In genomic region chr3:12891985-12892839, GRCh38 we compare ENCODE assay signal across 1 cellular context.
TF ChIP-seq lines count a peak whose summit lies in the region.

No MANE protein-coding gene starts in this region.

TF ChIP-seq in K562, 482 proteins besides CTCF, POLR2A, EP300 and RAD21 (continued from another document and continues in another):
- TF ChIP-seq POLR2AphosphoS2 (IDR thresholded peaks at IDR 0.05; ENCODE audit: low read length) (no peak), ZBTB12 (CRISPR knock-in tag; IDR thresholded peaks at IDR 0.05) (no peak), ZNF384 (IDR thresholded peaks at IDR 0.05; ENCODE audit: low read depth, low read length) (peak; percentile 39; the same call in 1 of the 2 replicates), ADNP (tag; IDR thresholded peaks at IDR 0.05) (no peak), SMARCE1 (IDR thresholded peaks at IDR 0.05) (no peak), FOXP4 (CRISPR knock-in tag; IDR thresholded peaks at IDR 0.05; ENCODE audit: borderline replicate concordance) (no peak), SAFB (IDR thresholded peaks at IDR 0.05; ENCODE audit: borderline replicate concordance, low read depth, low read length) (no peak), CREB3 (tag; conservative IDR thresholded peaks at IDR 0.05; ENCODE audit: low read depth) (no peak), FOXK1 (CRISPR knock-in tag; IDR thresholded peaks at IDR 0.05; ENCODE audit: borderline replicate concordance) (0 out of 2 replicates have a peak, but pooled peaks have one; percentile 15), POLR2G (IDR thresholded peaks at IDR 0.05; ENCODE audit: low read depth, low read length) (no peak), NBN (IDR thresholded peaks at IDR 0.05; ENCODE audit: low read depth) (peak; percentile 44; the same call in 1 of the 2 replicates), ZNF311 (CRISPR knock-in tag; IDR thresholded peaks at IDR 0.05) (no peak), ATF4 (CRISPR knock-in tag; IDR thresholded peaks at IDR 0.05) (no peak), SETDB1 (IDR thresholded peaks at IDR 0.05; ENCODE audit: low read length) (no peak), JUND (IDR thresholded peaks at IDR 0.05; ENCODE audit: borderline replicate concordance, low read depth, low read length) (peak; percentile 48; the same call in 1 of the 2 replicates), JUND (tag; IDR thresholded peaks at IDR 0.05; ENCODE audit: borderline replicate concordance, low read depth, low read length) (0 out of 3 replicates have a peak, but pooled peaks have one; percentile 1), BRCA1 (IDR thresholded peaks at IDR 0.05) (no peak), BRCA1 (CRISPR knock-in tag; IDR thresholded peaks at IDR 0.05) (no peak), L3MBTL2 (IDR thresholded peaks at IDR 0.05) (0 out of 2 replicates have a peak, but pooled peaks have one; percentile 11), TAF15 (IDR thresholded peaks at IDR 0.05; ENCODE audit: low read depth, low read length) (no peak), HDAC6 (IDR thresholded peaks at IDR 0.05; ENCODE audit: low read depth, low read length) (no peak), PTRF (tag; IDR thresholded peaks at IDR 0.05) (no peak), TBP (optimal IDR thresholded peaks at IDR 0.05; ENCODE audit: low read depth, low read length) (peak; percentile 9), ZKSCAN8 (CRISPR knock-in tag; IDR thresholded peaks at IDR 0.05) (no peak), NFYB (IDR thresholded peaks at IDR 0.05; ENCODE audit: extremely low read depth, insufficient read length) (no peak), FOXJ2 (tag; IDR thresholded peaks at IDR 0.05) (no peak), ZNF316 (IDR thresholded peaks at IDR 0.05) (0 out of 2 replicates have a peak, but pooled peaks have one; percentile 9), ZFP36 (IDR thresholded peaks at IDR 0.05; ENCODE audit: low read depth, low read length, partially characterized antibody) (no peak), MLLT1 (IDR thresholded peaks at IDR 0.05) (no peak), ASH1L (IDR thresholded peaks at IDR 0.05; ENCODE audit: borderline replicate concordance, low read depth, partially characterized antibody) (no peak), ZNF280A (IDR thresholded peaks at IDR 0.05; ENCODE audit: low read depth, partially characterized antibody) (no peak), KDM2B (CRISPR knock-in tag; IDR thresholded peaks at IDR 0.05) (no peak), TEAD4 (IDR thresholded peaks at IDR 0.05; ENCODE audit: low read length) (peak; percentile 40; the same call in 1 of the 2 replicates), TEAD4 (CRISPR knock-in tag; IDR thresholded peaks at IDR 0.05; ENCODE audit: borderline replicate concordance) (no peak), FOXJ3 (CRISPR knock-in tag; IDR thresholded peaks at IDR 0.05) (no peak), ZNF695 (CRISPR knock-in tag; IDR thresholded peaks at IDR 0.05) (no peak), ZNF24 (IDR thresholded peaks at IDR 0.05) (peak; percentile 31; the same call in 1 of the 2 replicates), RERE (CRISPR knock-in tag; IDR thresholded peaks at IDR 0.05; ENCODE audit: borderline replicate concordance) (no peak), EP400 (IDR thresholded peaks at IDR 0.05) (no peak), CXXC5 (CRISPR knock-in tag; IDR thresholded peaks at IDR 0.05) (peak; percentile 24; the same call in 1 of the 2 replicates), KLF16 (IDR thresholded peaks at IDR 0.05) (peak; percentile 61; the same call in 1 of the 2 replicates), GATAD2B (IDR thresholded peaks at IDR 0.05; ENCODE audit: borderline replicate concordance) (no peak), HDGF (IDR thresholded peaks at IDR 0.05) (peak; percentile 79; the same call in 1 of the 2 replicates), MECOM (CRISPR knock-in tag; IDR thresholded peaks at IDR 0.05) (no peak), KHSRP (IDR thresholded peaks at IDR 0.05) (no peak), EGR1 (conservative IDR thresholded peaks at IDR 0.05) (peak; percentile 100), TCF7L2 (IDR thresholded peaks at IDR 0.05; ENCODE audit: low read depth, low read length) (no peak), DACH1 (IDR thresholded peaks at IDR 0.05; ENCODE audit: partially characterized antibody) (no peak), POLR3G (IDR thresholded peaks at IDR 0.05; ENCODE audit: extremely low read depth, insufficient read length, insufficient replicate concordance) (no peak), ZNF121 (CRISPR knock-in tag; conservative IDR thresholded peaks at IDR 0.05) (no peak), ATF3 (IDR thresholded peaks at IDR 0.05) (no peak), ATF3 (CRISPR knock-in tag; conservative IDR thresholded peaks at IDR 0.05) (0 out of 2 replicates have a peak, but pooled peaks have one; percentile 40), HOXB6 (CRISPR knock-in tag; IDR thresholded peaks at IDR 0.05; ENCODE audit: borderline replicate concordance) (0 out of 2 replicates have a peak, but pooled peaks have one; percentile 41), ZFP1 (CRISPR knock-in tag; IDR thresholded peaks at IDR 0.05) (no peak), MAZ (CRISPR knock-in tag; conservative IDR thresholded peaks at IDR 0.05 in 1 of 2, IDR thresholded peaks at IDR 0.05 in 1 of 2) (0 out of 4 replicates have a peak, but pooled peaks have one; percentile 25 to 42), SMC3 (conservative IDR thresholded peaks at IDR 0.05; ENCODE audit: insufficient read depth, low read depth, low read length) (peak; percentile 96), YY1 (IDR thresholded peaks at IDR 0.05; ENCODE audit: borderline replicate concordance in 1 of 3, control insufficient read depth in 1 of 3, extremely low read depth in 1 of 3, insufficient read depth in 3 of 3, insufficient read length in 1 of 3, insufficient replicate concordance in 2 of 3, low read depth in 1 of 3, low read length in 2 of 3) (no peak), ZKSCAN1 (IDR thresholded peaks at IDR 0.05; ENCODE audit: low read depth, low read length) (0 out of 2 replicates have a peak, but pooled peaks have one; percentile 42)
